9 cellular contexts compared by ENCODE assay signal in the genomic region with DNA sequence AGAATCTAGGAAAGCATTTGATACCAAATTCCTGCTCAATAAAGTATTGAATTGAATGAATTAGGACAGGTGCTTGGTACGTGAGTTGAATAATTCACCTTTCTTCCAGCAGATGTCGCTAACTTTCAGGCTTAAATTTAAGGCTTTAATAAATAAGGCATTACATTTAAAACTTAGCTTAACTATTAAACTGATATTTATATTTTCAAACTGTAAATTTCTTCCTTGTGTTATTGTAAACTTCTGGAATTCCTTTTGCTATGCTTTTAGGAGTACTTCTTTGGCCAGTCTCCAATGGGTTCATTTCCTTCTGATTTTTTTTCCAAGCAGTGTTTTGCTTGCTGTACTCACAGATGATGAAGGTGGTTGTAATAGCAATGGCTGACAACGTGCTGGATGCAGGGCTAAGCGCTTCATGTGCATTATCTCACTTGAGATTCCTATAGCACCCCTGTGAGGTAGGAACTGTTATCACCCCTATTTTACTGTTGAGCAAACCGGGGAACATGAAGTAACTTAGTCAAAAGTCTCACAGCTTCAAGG.
DNase-seq lines count a peak whose midpoint lies in the region; ATAC-seq, FAIRE-seq and TF ChIP-seq lines count a peak whose summit lies in the region.
"Had no signal": no experiment of that assay in that cellular context is flagged by ENCODE, and none has a peak within 500 bp of the region (broad histone marks: within the 10 kb centered on the region; RNA-seq: fewer than 3 reads in every experiment).

No MANE protein-coding gene starts in this region.

- no peak overlapping the region for H4K8ac ChIP-seq in mesendoderm (ENCODE audit: low read depth, low read length)

- FAIRE-seq in A549 (lab: Jason Lieb, UNC): no peak

- no peak overlapping the region for H4K5ac ChIP-seq in mesendoderm (ENCODE audit: low read length)

- H3K18ac ChIP-seq in mesendoderm (ENCODE audit: low read length): no peak overlapping the region

- no peaks in the 10 kb centered on the region for H3K36me3 Mint-ChIP-seq in activated naive CD8-positive, alpha-beta T cell treated with anti-CD3 and anti-CD28 coated beads, Interleukin-2, amount 50 U/mL, for 24 hours (ENCODE audit: low read depth)

- H3K27me3 Mint-ChIP-seq in activated naive CD8-positive, alpha-beta T cell treated with anti-CD3 and anti-CD28 coated beads, Interleukin-2, amount 50 U/mL, for 24 hours: no peaks in the 10 kb centered on the region

- DNase-seq in A549 (ENCODE audit: low read depth in 1 of 2, low spot score in 1 of 2) (peak; percentile 19 to 90), GM03348 (ENCODE audit: low spot score) (peak; percentile 56), Kasumi-1 (lab: John Stamatoyannopoulos, UW) (peak; percentile 22 to 49), RKO (ENCODE audit: low spot score) (peak; percentile 55), dorsolateral prefrontal cortex (no peak), mesendoderm (peak; percentile 90)
- DNase-seq in activated naive CD8-positive, alpha-beta T cell treated with anti-CD3 and anti-CD28 coated beads, Interleukin-2, amount 50 U/mL, for 24 hours: no peak
- no peak for DNase-seq in NK-92 treated with Interleukin-12 subunit alpha and Interleukin-12 subunit beta, amount 100 ng/mL, for 24 hours (lab: John Stamatoyannopoulos, UW)

- no peak overlapping the region for H3K4ac ChIP-seq in mesendoderm (ENCODE audit: low read depth, low read length)

- no peak overlapping the region for H2BK15ac ChIP-seq in mesendoderm (replicated peaks; ENCODE audit: low read depth)

- no peak overlapping the region for H3K56ac ChIP-seq in mesendoderm (ENCODE audit: low read length)

- TF ChIP-seq RAD21 in A549 (conservative IDR thresholded peaks at IDR 0.05 in 1 of 2, IDR thresholded peaks at IDR 0.05 in 1 of 2): peak; percentile 54 to 56

- CTCF ChIA-PET in A549 (lab: Yijun Ruan, JAX): interaction anchor here (0.5 to 4.8 kb wide), 39 partner anchors 10 to 928 kb away, joined by 3 to 61 read pairs (median 4); no protein-coding TSS in a partner anchor

- POLR2A ChIA-PET in A549 (lab: Yijun Ruan, JAX): no interaction called here

- intact Hi-C loops in dorsolateral prefrontal cortex (cut with DNase I): loop anchor here (5.0 to 10.0 kb wide), 3 partner anchors 34 to 759 kb away; no protein-coding TSS in a partner anchor

- H3K36me3 ChIP-seq in mesendoderm (ENCODE audit: control insufficient read depth, insufficient read depth, low read length): no peaks in the 10 kb centered on the region

- TF ChIP-seq EP300 in A549 (IDR thresholded peaks at IDR 0.05): no peak

- H3K4me1 ChIP-seq in A549 (no peaks in the 10 kb centered on the region), mesendoderm (ENCODE audit: control insufficient read depth, low read depth, low read length) (no peaks in the 10 kb centered on the region)

- H3K79me2 ChIP-seq in mesendoderm (ENCODE audit: control insufficient read depth, insufficient read depth, low read length): no peaks in the 10 kb centered on the region

- no peak overlapping the region for H3K23ac ChIP-seq in mesendoderm (ENCODE audit: low read length)

- peak; percentile 98 to 99 for ATAC-seq in A549
- ATAC-seq in activated naive CD8-positive, alpha-beta T cell treated with anti-CD3 and anti-CD28 coated beads, Interleukin-2, amount 50 U/mL, for 24 hours: no peak

- no peak overlapping the region for H3K27ac Mint-ChIP-seq in activated naive CD8-positive, alpha-beta T cell treated with anti-CD3 and anti-CD28 coated beads, Interleukin-2, amount 50 U/mL, for 24 hours

- WGBS in A549 (ENCODE audit: missing lambda C conversion rate): 2% methylated on average over 5 of the region's 5 CpGs
- no CpG with 5 or more reads among the region's 5 CpGs for WGBS in mesendoderm (ENCODE audit: extremely low coverage, insufficient coverage, low lambda C conversion rate)

- H3K9me3 Mint-ChIP-seq in activated naive CD8-positive, alpha-beta T cell treated with anti-CD3 and anti-CD28 coated beads, Interleukin-2, amount 50 U/mL, for 24 hours: peaks cover 8% of the 10 kb centered on the region

- H3K79me1 ChIP-seq in mesendoderm (ENCODE audit: low read length): no peaks in the 10 kb centered on the region

- H3K9ac ChIP-seq in mesendoderm (ENCODE audit: low read length): no peak overlapping the region

- H3K27me3 ChIP-seq in dorsolateral prefrontal cortex (no peaks in the 10 kb centered on the region), mesendoderm (ENCODE audit: insufficient read depth, low read length, poor library complexity) (no peaks in the 10 kb centered on the region)

- H2BK5ac ChIP-seq in mesendoderm (ENCODE audit: low read length): no peak overlapping the region

- TF ChIP-seq POLR2A in A549 (IDR thresholded peaks at IDR 0.05; ENCODE audit: low read length): no peak

- no peaks in the 10 kb centered on the region for H3K9me3 ChIP-seq in A549

- H3K4me2 ChIP-seq in A549 (peak overlapping the region; percentile 45), mesendoderm (ENCODE audit: low read length) (no peak overlapping the region)

- TF ChIP-seq CTCF in A549 (IDR thresholded peaks at IDR 0.05) (peak; percentile 78), dorsolateral prefrontal cortex (IDR thresholded peaks at IDR 0.05 in 54 of 56, conservative IDR thresholded peaks at IDR 0.05 in 2 of 56; ENCODE audit: low read depth in 1 of 56, partially characterized antibody in 56 of 56) (peak; percentile 62 to 92 (median 80))

- H2AK5ac ChIP-seq in mesendoderm (ENCODE audit: low read length): no peak overlapping the region

- peaks cover 2% of the 10 kb centered on the region for H3K4me1 Mint-ChIP-seq in activated naive CD8-positive, alpha-beta T cell treated with anti-CD3 and anti-CD28 coated beads, Interleukin-2, amount 50 U/mL, for 24 hours

- H3K4me3 ChIP-seq in A549 (no peak overlapping the region), dorsolateral prefrontal cortex (peak overlapping the region in 1 of 59 donors; percentile 13), mesendoderm (ENCODE audit: low read length) (no peak overlapping the region)
- H3K4me3 ChIP-seq: skin epidermis had no signal

- H3K27ac ChIP-seq in A549: peak overlapping the region; percentile 39 to 40; a peak in 3 of 6 replicates
- no peak overlapping the region for H3K27ac ChIP-seq in dorsolateral prefrontal cortex
- no peak overlapping the region for H3K27ac ChIP-seq in mesendoderm (ENCODE audit: low read depth, low read length)
- H3K27ac ChIP-seq: skin epidermis had no signal

- H3K4me3 Mint-ChIP-seq in activated naive CD8-positive, alpha-beta T cell treated with anti-CD3 and anti-CD28 coated beads, Interleukin-2, amount 50 U/mL, for 24 hours: no peak overlapping the region

- no peak overlapping the region for H2BK120ac ChIP-seq in mesendoderm (ENCODE audit: low read depth, low read length)

TF ChIP-seq in A549, 52 proteins besides CTCF, POLR2A, EP300 and RAD21:
- TF ChIP-seq HDAC2 (IDR thresholded peaks at IDR 0.05) (no peak), HOXB5 (CRISPR knock-in tag; IDR thresholded peaks at IDR 0.05) (no peak), SMC3 (IDR thresholded peaks at IDR 0.05) (peak; percentile 58), MAX (IDR thresholded peaks at IDR 0.05) (peak; percentile 33; the same call in 1 of the 2 replicates), KDM5A (IDR thresholded peaks at IDR 0.05) (no peak)

Comparison
In these comparisons a context has a peak if more than half of its experiments do, and no peak if none do; other contexts are left out.
1. DNase-seq: peak in A549 (2 of 2), GM03348 (single experiment), Kasumi-1 (2 of 2), RKO (single experiment) and mesendoderm (single experiment); none in dorsolateral prefrontal cortex (0 of 10), activated naive CD8-positive, alpha-beta T cell treated with anti-CD3 and anti-CD28 coated beads, Interleukin-2, amount 50 U/mL, for 24 hours (single experiment) and NK-92 treated with Interleukin-12 subunit alpha and Interleukin-12 subunit beta, amount 100 ng/mL, for 24 hours (single experiment).
2. H3K27ac ChIP-seq: peak in A549 (2 of 2); none in dorsolateral prefrontal cortex (0 of 59) and mesendoderm (single experiment).